Comparison of ENCODE assay signal across 8 cellular contexts in genomic region chr4:122243785-122244184, GRCh38.
"Had no signal": no experiment of that assay in that cellular context is flagged by ENCODE, and none has a peak within 500 bp of the region (broad histone marks: within the 10 kb centered on the region; RNA-seq: fewer than 3 reads in every experiment).

No MANE protein-coding gene starts in this region.

- H3K4me3 ChIP-seq: GM12878 had no signal

- DNase-seq: GDM1, GF-D8 had no signal

- FAIRE-seq: G401.6, GM12878, GM12891, GM12892, GM18507, GM19239 had no signal

- ATAC-seq: GM12878 had no signal
